Comparison of ENCODE assay signal across 14 cellular contexts in genomic region chr1:81254560-81254959, GRCh38.
DNase-seq lines count a peak whose midpoint lies in the region; ATAC-seq and TF ChIP-seq lines count a peak whose summit lies in the region.
"Had no signal": no experiment of that assay in that cellular context is flagged by ENCODE, and none has a peak within 500 bp of the region (broad histone marks: within the 10 kb centered on the region; RNA-seq: fewer than 3 reads in every experiment).

No MANE protein-coding gene starts in this region.

- peak; percentile 88 for ATAC-seq in WTC11
- no peak for ATAC-seq in GM18517 (IDR thresholded peaks at IDR 0.05; ENCODE audit: unreplicated experiment)
- ATAC-seq: K562 had no signal

- intact Hi-C loops in A673 (cut with micrococcal nuclease; ENCODE audit: unreplicated experiment) = no loop called here

- TF ChIP-seq CTCF in A673 (conservative IDR thresholded peaks at IDR 0.05; ENCODE audit: low read depth, low read length) = 0 out of 2 replicates have a peak, but pooled peaks have one; percentile 11
- TF ChIP-seq CTCF in WTC11 (IDR thresholded peaks at IDR 0.05) = peak; percentile 39; the same call in 1 of the 2 replicates

- no peaks in the 10 kb centered on the region for H3K9me3 ChIP-seq in A673 (ENCODE audit: low read depth, low read length, poor library complexity, severe bottlenecking)

- no peaks in the 10 kb centered on the region for H3K27me3 Mint-ChIP-seq in WTC11 (ENCODE audit: low read depth)

- CTCF ChIA-PET in A673 (lab: Charles Lee) = no interaction called here
- CTCF ChIA-PET in WTC11 (lab: Charles Lee) = interaction anchor here (1.3 kb wide), 1 partner anchor 461 kb away, joined by 3 read pairs; no protein-coding TSS in a partner anchor

- H3K9me3 Mint-ChIP-seq in WTC11 = peaks cover 5% of the 10 kb centered on the region

- no peak overlapping the region for H3K27ac ChIP-seq in A673 (ENCODE audit: low read depth, low read length, poor library complexity, severe bottlenecking)

- H3K4me1 ChIP-seq in A673 (ENCODE audit: insufficient read depth, low read length, poor library complexity, severe bottlenecking) = no peaks in the 10 kb centered on the region

- no peak overlapping the region for H3K4me3 ChIP-seq in A673 (ENCODE audit: low read depth, low read length, poor library complexity, severe bottlenecking)
- H3K4me3 ChIP-seq: K562 had no signal

- BruUV-seq in A673 (replicated peaks; lab: Mats Ljungman, UMichigan) = no TSS peak

- peaks cover 65% of the 10 kb centered on the region for H3K4me1 Mint-ChIP-seq in WTC11

- no peaks in the 10 kb centered on the region for H3K36me3 ChIP-seq in A673 (ENCODE audit: insufficient read depth, low read length, poor library complexity, severe bottlenecking)

- DNase-seq in A673 (ENCODE audit: low spot score) = no peak
- peak; percentile 2 for DNase-seq in H4 (ENCODE audit: low spot score)
- peak; percentile 35 for DNase-seq in WTC11 (ENCODE audit: low spot score)
- peak; percentile 67 for DNase-seq in iPS DF 19.7 (ENCODE audit: low read depth, low spot score)
- no peak for DNase-seq in NCI-H1436 treated with DMSO at 0.1 percent for 48 hours (lab: John Stamatoyannopoulos, UW)
- no peak for DNase-seq in NCI-H1092 (lab: John Stamatoyannopoulos, UW)
- no peak for DNase-seq in 8988T
- DNase-seq: activated T-cell treated with anti-CD3 and anti-CD28 coated beads, Interleukin-2, amount 50 U/mL, for 48 hours; anterior cingulate cortex; NCI-H2029; stimulated activated CD4-positive, alpha-beta T cell treated with anti-CD3 and anti-CD28 coated beads, Interleukin-4, amount 100 ng/mL, for 4 hours; stimulated activated naive CD4-positive, alpha-beta T cell had no signal

- H3K4me3 Mint-ChIP-seq in WTC11 = no peak overlapping the region

- H3K27me3 ChIP-seq in A673 (replicated peaks; ENCODE audit: insufficient read depth, low read depth, low read length, poor library complexity) = no peaks in the 10 kb centered on the region

- POLR2A ChIA-PET in A673 (lab: Charles Lee; ENCODE audit: low non-redundant PET) = no interaction called here
- POLR2A ChIA-PET in WTC11 (lab: Charles Lee) = interaction anchor here (0.8 kb wide), 1 partner anchor 323 kb away, joined by 3 read pairs; no protein-coding TSS in a partner anchor

- peaks cover 22% of the 10 kb centered on the region for H3K36me3 Mint-ChIP-seq in WTC11

- H3K27ac Mint-ChIP-seq in WTC11 = no peak overlapping the region; the same call in 1 of the 2 replicates

TF ChIP-seq in WTC11, 78 proteins besides CTCF, POLR2A, EP300 and RAD21:
- no peak for TF ChIP-seq TEAD1 (CRISPR knock-in tag; IDR thresholded peaks at IDR 0.05)
- no peak for TF ChIP-seq NR3C1 (CRISPR knock-in tag; conservative IDR thresholded peaks at IDR 0.05; ENCODE audit: low read depth)
- 0 out of 2 replicates have a peak, but pooled peaks have one; percentile 9 for TF ChIP-seq ZNF532 (CRISPR knock-in tag; IDR thresholded peaks at IDR 0.05; ENCODE audit: borderline replicate concordance)
- peak; percentile 61; the same call in 1 of the 2 replicates for TF ChIP-seq ZNF671 (CRISPR knock-in tag; IDR thresholded peaks at IDR 0.05)
- TF ChIP-seq ZNF425 (CRISPR knock-in tag; conservative IDR thresholded peaks at IDR 0.05) = 0 out of 2 replicates have a peak, but pooled peaks have one; percentile 73
- TF ChIP-seq USF1 (CRISPR knock-in tag; IDR thresholded peaks at IDR 0.05) = peak; percentile 59
- peak; percentile 70 for TF ChIP-seq USF2 (CRISPR knock-in tag; IDR thresholded peaks at IDR 0.05)

Comparison
In these comparisons a context has a peak if more than half of its experiments do, and no peak if none do; other contexts are left out.
1. DNase-seq: peak in H4 (single experiment), WTC11 (single experiment) and iPS DF 19.7 (single experiment); none in A673 (single experiment), NCI-H1436 treated with DMSO at 0.1 percent for 48 hours (single experiment), NCI-H1092 (single experiment) and 8988T (single experiment).